ENCODE assay signal across 8 cellular contexts in the genomic region with DNA sequence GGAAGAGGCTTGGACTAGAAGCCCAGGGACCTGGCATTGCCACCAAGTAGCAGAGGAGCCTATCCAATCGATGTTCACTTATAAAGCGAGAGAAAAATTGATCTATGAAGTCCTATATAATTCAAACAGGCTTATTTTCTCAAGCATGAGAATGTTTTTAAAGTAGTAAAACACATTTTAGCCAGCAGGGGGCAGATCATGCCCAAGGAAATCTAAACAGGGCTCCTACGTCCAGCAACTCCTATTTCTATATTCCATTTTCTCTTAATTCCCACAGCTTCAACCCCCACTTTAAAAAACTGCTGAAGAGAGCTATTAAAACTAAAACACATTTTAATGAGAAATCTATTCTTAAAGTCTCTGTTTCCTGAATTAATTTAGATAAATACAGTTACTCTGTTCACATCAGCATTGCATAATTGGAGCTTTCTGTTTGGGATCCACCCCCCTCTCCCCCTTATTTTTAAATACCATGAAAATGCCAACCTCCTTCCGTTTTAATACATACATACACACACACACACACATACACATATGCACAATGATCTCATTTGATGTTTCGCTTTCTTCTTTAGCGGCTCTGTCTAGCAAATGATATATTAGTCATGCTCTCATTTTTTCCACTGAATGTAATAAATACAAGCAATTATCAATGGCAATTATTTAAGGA.
DNase-seq lines count a peak whose midpoint lies in the region; ATAC-seq, FAIRE-seq and TF ChIP-seq lines count a peak whose summit lies in the region.

No MANE protein-coding gene starts in this region.

- H3K27ac Mint-ChIP-seq in T-helper 17 cell, result no peak overlapping the region
- no peak overlapping the region for H3K27ac Mint-ChIP-seq in T-helper 2 cell treated with Interferon-gamma antibody and Interleukin-4, amounts not matched to agents 5 μg/mL and 100 μg/mL, for 36 hours

- H3K9me3 ChIP-seq in T-helper 17 cell (ENCODE audit: control insufficient read depth, low read length, poor library complexity, severe bottlenecking) (no peaks in the 10 kb centered on the region), ovary (no peaks in the 10 kb centered on the region)

- no peak for TF ChIP-seq EP300 in ovary (IDR thresholded peaks at IDR 0.05)

- no peaks in the 10 kb centered on the region for H3K36me3 Mint-ChIP-seq in T-helper 17 cell (ENCODE audit: low read depth)
- no peaks in the 10 kb centered on the region for H3K36me3 Mint-ChIP-seq in T-helper 2 cell treated with Interferon-gamma antibody and Interleukin-4, amounts not matched to agents 5 μg/mL and 100 μg/mL, for 36 hours (ENCODE audit: low read depth)

- H3K27ac ChIP-seq in ovary, result no peak overlapping the region

- TF ChIP-seq CTCF in fibroblast of villous mesenchyme (IDR thresholded peaks at IDR 0.05; ENCODE audit: insufficient read depth, low read depth, low read length) (peak; percentile 62), ovary (IDR thresholded peaks at IDR 0.05) (peak; percentile 56 to 83 (median 77))

- no peak for ATAC-seq in T-helper 17 cell

- 34 to 38% (median 38%) methylated on average over 6 of the region's 6 CpGs for WGBS in ovary, 3 donors

- H3K4me3 Mint-ChIP-seq in T-helper 17 cell, result peak overlapping the region; percentile 71
- H3K4me3 Mint-ChIP-seq in T-helper 2 cell treated with Interferon-gamma antibody and Interleukin-4, amounts not matched to agents 5 μg/mL and 100 μg/mL, for 36 hours, result no peak overlapping the region

- TF ChIP-seq POLR2A in H54 (IDR thresholded peaks at IDR 0.05; ENCODE audit: low read depth, low read length), result no peak
- no peak for TF ChIP-seq POLR2A in ovary (IDR thresholded peaks at IDR 0.05)

- no peaks in the 10 kb centered on the region for H3K27me3 ChIP-seq in ovary

- H3K4me3 ChIP-seq in fibroblast of villous mesenchyme (ENCODE audit: low read depth, low read length), result no peak overlapping the region
- no peak overlapping the region for H3K4me3 ChIP-seq in ovary

- H3K4me1 Mint-ChIP-seq in T-helper 17 cell, result peaks cover 5% of the 10 kb centered on the region
- peaks cover 1% of the 10 kb centered on the region for H3K4me1 Mint-ChIP-seq in T-helper 2 cell treated with Interferon-gamma antibody and Interleukin-4, amounts not matched to agents 5 μg/mL and 100 μg/mL, for 36 hours (ENCODE audit: low read depth)

- peak; percentile 77 for DNase-seq in DMS153 treated with DMSO at 0.1 percent for 48 hours (lab: John Stamatoyannopoulos, UW; ENCODE audit: unreplicated experiment)
- peak; percentile 49 for DNase-seq in H54 (ENCODE audit: insufficient read length, low spot score)
- DNase-seq in NCI-H1694 treated with DMSO at 0.1 percent for 48 hours (lab: John Stamatoyannopoulos, UW), result peak; percentile 64
- no peak for DNase-seq in T-helper 17 cell
- peak; percentile 82 for DNase-seq in fibroblast of villous mesenchyme (ENCODE audit: low read depth)
- peak in 1 of 5 donors; percentile 49 for DNase-seq in ovary
- DNase-seq in T-helper 2 cell treated with Interferon-gamma antibody and Interleukin-4, amounts not matched to agents 5 μg/mL and 100 μg/mL, for 36 hours (ENCODE audit: low spot score), result no peak
- DNase-seq in T-helper 9 cell, result no peak

- peaks cover 15% of the 10 kb centered on the region for H3K27me3 Mint-ChIP-seq in T-helper 17 cell
- peaks cover 3% of the 10 kb centered on the region for H3K27me3 Mint-ChIP-seq in T-helper 2 cell treated with Interferon-gamma antibody and Interleukin-4, amounts not matched to agents 5 μg/mL and 100 μg/mL, for 36 hours (ENCODE audit: low read depth)

- intact Hi-C loops in ovary (cut with DNase I), result loop anchor here (2.0 to 5.0 kb wide), 4 partner anchors 341 to 412 kb away; no protein-coding TSS in a partner anchor

- FAIRE-seq in H54 (lab: Jason Lieb, UNC), result peak; percentile 6

- no peaks in the 10 kb centered on the region for H3K4me1 ChIP-seq in ovary (ENCODE audit: insufficient read depth)

- H3K36me3 ChIP-seq in ovary, result no peaks in the 10 kb centered on the region

- H3K9me3 Mint-ChIP-seq in T-helper 2 cell treated with Interferon-gamma antibody and Interleukin-4, amounts not matched to agents 5 μg/mL and 100 μg/mL, for 36 hours, result no peaks in the 10 kb centered on the region

Comparison
In these comparisons a context has a peak if more than half of its experiments do, and no peak if none do; other contexts are left out.
1. DNase-seq: peak in DMS153 treated with DMSO at 0.1 percent for 48 hours (single experiment), H54 (single experiment), NCI-H1694 treated with DMSO at 0.1 percent for 48 hours (single experiment) and fibroblast of villous mesenchyme (single experiment); none in T-helper 17 cell (0 of 3), T-helper 2 cell treated with Interferon-gamma antibody and Interleukin-4, amounts not matched to agents 5 μg/mL and 100 μg/mL, for 36 hours (single experiment) and T-helper 9 cell (single experiment).